8 cellular contexts compared by ENCODE assay signal in genomic region chr16:58501242-58502131, GRCh38. TPM values are rescaled to one million over a fixed set of nuclear protein-coding genes. Genes with fewer than 3 reads are reported as not detected.
DNase-seq lines count a peak whose midpoint lies in the region; ATAC-seq and TF ChIP-seq lines count a peak whose summit lies in the region.

No MANE protein-coding gene starts in this region.

- no peak for DNase-seq in HCT116 (ENCODE audit: low read depth, low spot score)
- DNase-seq in T-helper 17 cell = peak in 1 of 3 donors; percentile 40
- peak; percentile 87 for DNase-seq in cerebellum (ENCODE audit: low spot score)
- peak in 1 of 2 donors; percentile 80 for DNase-seq in left lung
- peak; percentile 27 for DNase-seq in stimulated activated CD8-positive, alpha-beta memory T cell treated with anti-CD3 and anti-CD28 coated beads, Interleukin-12 subunit alpha, Interleukin-12 subunit beta, amount 100 ng/mL, for 4 hours (ENCODE audit: low read depth)
- DNase-seq in SKM-1 treated with dmso at 0.1 percent for 144 hours (lab: John Stamatoyannopoulos, UW; ENCODE audit: unreplicated experiment) = no peak

- no TSS peak for BruUV-seq in HCT116 (replicated peaks; lab: Mats Ljungman, UMichigan)

- RAD21 ChIA-PET in HCT116 (lab: Charles Lee; ENCODE audit: low non-redundant PET in 1 of 2, low total read pairs in 2 of 2, uncharacterized antibody in 2 of 2, unreplicated experiment in 2 of 2) = no interaction called here

- peaks cover 13% of the 10 kb centered on the region for H3K4me1 Mint-ChIP-seq in T-helper 17 cell

- H3K9me3 ChIP-seq in HCT116 (ENCODE audit: control insufficient read depth in 1 of 2, insufficient read depth in 1 of 2, low read depth in 1 of 2, low read length in 2 of 2) (no peaks in the 10 kb centered on the region), T-helper 17 cell (ENCODE audit: control insufficient read depth, low read length, poor library complexity, severe bottlenecking) (no peaks in the 10 kb centered on the region), left lung (no peaks in the 10 kb centered on the region)

- H4K20me1 ChIP-seq in HCT116 (ENCODE audit: insufficient read depth) = no peaks in the 10 kb centered on the region

- H3K27me3 ChIP-seq in HCT116 (ENCODE audit: insufficient read depth, low read length) (no peaks in the 10 kb centered on the region), left lung (peaks cover 12 to 59% of the 10 kb centered on the region in 2 donors)

- ATAC-seq in HCT116 (no peak), T-helper 17 cell (peak; percentile 73), left lung (peak; percentile 63), GM18858 (IDR thresholded peaks at IDR 0.05; ENCODE audit: unreplicated experiment) (no peak), GM21528 (IDR thresholded peaks at IDR 0.05; ENCODE audit: low FRiP score, unreplicated experiment) (no peak)

- no peak for TF ChIP-seq POLR2A in HCT116 (IDR thresholded peaks at IDR 0.05; ENCODE audit: borderline replicate concordance, extremely low read depth, insufficient read depth, insufficient read length)

- H3K27me3 Mint-ChIP-seq in T-helper 17 cell = peaks cover 16% of the 10 kb centered on the region

- H3K4me2 ChIP-seq in HCT116 (ENCODE audit: low read length) = peak overlapping the region; percentile 84

- H3K4me3 ChIP-seq in HCT116 (replicated peaks in 1 of 2; ENCODE audit: low read depth in 1 of 2, low read length in 2 of 2) (peak overlapping the region in 1 of 2 experiments; percentile 60; a peak in 2 of 4 replicates), left lung (peak overlapping the region; percentile 5 to 12)

- H3K79me2 ChIP-seq in HCT116 (ENCODE audit: insufficient read depth, low read length) = no peaks in the 10 kb centered on the region

- peak overlapping the region; percentile 81 for H3K4me3 Mint-ChIP-seq in T-helper 17 cell

- no peak for TF ChIP-seq CTCF in HCT116 (IDR thresholded peaks at IDR 0.05 in 2 of 3, conservative IDR thresholded peaks at IDR 0.05 in 1 of 3; ENCODE audit: borderline replicate concordance in 1 of 3, insufficient read depth in 1 of 3, low read depth in 2 of 3, low read length in 2 of 3)
- no peak for TF ChIP-seq CTCF in left lung (IDR thresholded peaks at IDR 0.05)

- H3K27ac Mint-ChIP-seq in T-helper 17 cell = no peak overlapping the region

- no peaks in the 10 kb centered on the region for H3K9me2 ChIP-seq in HCT116 (ENCODE audit: insufficient read depth)

- no peak overlapping the region for H2AFZ ChIP-seq in HCT116 (ENCODE audit: low read depth, low read length, poor library complexity, severe bottlenecking)

- no peaks in the 10 kb centered on the region for H3K36me3 Mint-ChIP-seq in T-helper 17 cell (ENCODE audit: low read depth)

- POLR2A ChIA-PET in HCT116 (lab: Charles Lee) = no interaction called here

- H3K4me1 ChIP-seq in HCT116 (ENCODE audit: control insufficient read depth in 1 of 2, insufficient read depth in 2 of 2, low read length in 2 of 2) (peaks cover 4 to 28% of the 10 kb centered on the region in 2 experiments; a peak in 3 of 4 replicates), left lung (peaks cover 10 to 11% of the 10 kb centered on the region in 2 donors)

- intact Hi-C loops in HCT116 (cut with micrococcal nuclease) (no loop called here), left lung (cut with DNase I) (no loop called here)

- CTCF ChIA-PET in HCT116 (lab: Charles Lee) = no interaction called here

- TF ChIP-seq RAD21 in HCT116 (IDR thresholded peaks at IDR 0.05; ENCODE audit: low read depth) = no peak

- H3K36me3 ChIP-seq in HCT116 (ENCODE audit: control insufficient read depth in 1 of 2, insufficient read depth in 2 of 2, low read length in 2 of 2) = no peaks in the 10 kb centered on the region
- H3K36me3 ChIP-seq in left lung = no peaks in the 10 kb centered on the region

- H3K27ac ChIP-seq in HCT116 (ENCODE audit: low read depth, low read length) (no peak overlapping the region), left lung (no peak overlapping the region)

- H3K9ac ChIP-seq in HCT116 (ENCODE audit: low read length) = peak overlapping the region; percentile 56; the same call in 1 of the 2 replicates

TF ChIP-seq in HCT116, 20 proteins besides CTCF, POLR2A, EP300 and RAD21:
- TF ChIP-seq TCF7L2 (IDR thresholded peaks at IDR 0.05; ENCODE audit: borderline replicate concordance, extremely low read depth, insufficient read depth, insufficient read length) (no peak), REST (IDR thresholded peaks at IDR 0.05; ENCODE audit: low read depth) (no peak), EZH2 (IDR thresholded peaks at IDR 0.05) (no peak), ZFX (IDR thresholded peaks at IDR 0.05) (no peak), ZNF274 (IDR thresholded peaks at IDR 0.05; ENCODE audit: low read depth, low read length) (no peak)
- TF ChIP-seq, protein P1, sequence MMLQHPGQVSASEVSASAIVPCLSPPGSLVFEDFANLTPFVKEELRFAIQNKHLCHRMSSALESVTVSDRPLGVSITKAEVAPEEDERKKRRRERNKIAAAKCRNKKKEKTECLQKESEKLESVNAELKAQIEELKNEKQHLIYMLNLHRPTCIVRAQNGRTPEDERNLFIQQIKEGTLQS (IDR thresholded peaks at IDR 0.05) = no peak

RNA-seq across cellular contexts. Expression of gene NDRG4, which starts 1.5 kb away (rescaled TPM):
- total RNA-seq in HCT116 (2021; ENCODE audit: unreplicated experiment) (8.6 TPM), T-helper 17 cell (1 to 10 TPM in 1 of 2 donors, under 1 TPM in 1; 0.90 to 1.3 TPM), cerebellum (280 TPM), left lung (10 to 100 TPM; 11.3 to 15.1 TPM)
- 8.2 and 8.9 TPM in 2 replicates for polyA plus RNA-seq in HCT116 (2012)

RNA-seq across cellular contexts. Expression of gene SETD6, which starts 13.8 kb away (rescaled TPM):
- total RNA-seq in HCT116 (2021; ENCODE audit: unreplicated experiment) = 26.6 TPM
- 13.3 and 15.1 TPM in 2 replicates for polyA plus RNA-seq in HCT116 (2012)
- total RNA-seq in T-helper 17 cell = 10 to 100 TPM; 20.7 to 24.7 TPM
- 32.0 TPM for total RNA-seq in cerebellum
- 10 to 100 TPM; 14.3 to 18.0 TPM for total RNA-seq in left lung

Comparison
In these comparisons a context has a peak if more than half of its experiments do, and no peak if none do; other contexts are left out.
1. ATAC-seq: peak in T-helper 17 cell (single experiment) and left lung (single experiment); none in HCT116 (single experiment), GM18858 (single experiment) and GM21528 (single experiment).
2. DNase-seq: peak in cerebellum (single experiment) and stimulated activated CD8-positive, alpha-beta memory T cell treated with anti-CD3 and anti-CD28 coated beads, Interleukin-12 subunit alpha, Interleukin-12 subunit beta, amount 100 ng/mL, for 4 hours (single experiment); none in HCT116 (single experiment) and SKM-1 treated with dmso at 0.1 percent for 144 hours (single experiment).
3. RNA of gene NDRG4, which starts 1.5 kb away (total RNA-seq): 280 TPM in cerebellum (single experiment); 11.3 to 15.1 TPM in left lung, 8.6 TPM in HCT116 (single experiment) and 0.90 to 1.3 TPM in T-helper 17 cell; every median in the first group is over 10 times any median in the second.